1 cellular context compared by ENCODE assay signal in the genomic region with DNA sequence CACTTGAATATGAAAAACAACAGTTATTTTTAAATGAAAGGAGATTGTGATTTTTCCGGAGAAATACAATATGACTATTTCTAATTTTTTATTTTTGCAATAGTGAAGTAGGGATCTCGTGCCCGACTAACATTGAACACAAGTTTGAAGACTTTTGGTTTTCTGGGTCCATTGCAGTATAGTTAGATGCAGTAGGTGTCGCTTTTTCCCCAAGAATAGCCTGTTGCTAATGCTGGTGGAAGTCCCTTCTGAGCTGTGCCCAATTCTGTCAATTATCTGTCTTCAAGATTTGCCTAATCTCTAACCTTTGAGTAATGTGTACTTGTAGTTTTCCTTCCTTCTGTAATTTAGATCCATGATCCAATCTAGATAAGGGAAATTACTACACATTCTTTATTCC.
TF ChIP-seq lines count a peak whose summit lies in the region.

No MANE protein-coding gene starts in this region.

TF ChIP-seq in SK-N-SH, 30 proteins besides CTCF, POLR2A, EP300 and RAD21:
- TF ChIP-seq YY1 (IDR thresholded peaks at IDR 0.05; ENCODE audit: low read depth) = no peak
- peak; percentile 92 for TF ChIP-seq SMC3 (IDR thresholded peaks at IDR 0.05; ENCODE audit: low read depth, low read length)
- TF ChIP-seq CHD2 (IDR thresholded peaks at IDR 0.05; ENCODE audit: low read length, partially characterized antibody) = peak; percentile 17
